ENCODE assay signal across 8 cellular contexts in the genomic region with DNA sequence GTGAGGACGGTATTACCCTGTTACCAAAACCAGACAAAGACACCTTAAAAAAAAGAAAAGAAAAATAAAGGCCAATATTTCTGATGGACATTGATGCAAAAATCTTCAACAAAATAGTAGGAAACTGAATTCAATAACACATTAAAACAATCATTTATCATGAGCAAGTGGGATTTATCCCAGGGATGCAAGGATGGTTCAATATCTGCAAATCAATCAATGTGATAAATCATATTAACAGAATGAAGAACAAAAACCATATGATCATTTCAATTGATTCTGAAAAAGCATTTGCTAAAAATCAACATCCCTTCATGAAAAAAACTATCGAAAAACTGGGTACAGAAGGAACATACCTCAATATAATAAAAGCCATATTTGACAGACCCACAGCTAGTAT.
"Had no signal": no experiment of that assay in that cellular context is flagged by ENCODE, and none has a peak within 500 bp of the region (broad histone marks: within the 10 kb centered on the region; RNA-seq: fewer than 3 reads in every experiment).

No MANE protein-coding gene starts in this region.

- H3K27ac Mint-ChIP-seq: GM23338, IgD-negative memory B cell had no signal

- H3K4me1 Mint-ChIP-seq: GM23338 had no signal

- DNase-seq: H7, Kasumi-1, KG1 had no signal

- H3K4me1 ChIP-seq: HAP-1 had no signal

- H3K4me3 Mint-ChIP-seq: GM23338 had no signal

- H3K4me2 ChIP-seq: GM23338 had no signal

- ATAC-seq: GM23338, HCT116, HepG2 had no signal

- H2AFZ ChIP-seq: GM23338 had no signal

- H3K36me3 ChIP-seq: HAP-1 had no signal

- H3K4me3 ChIP-seq: GM23338, HAP-1 had no signal

- H3K27me3 Mint-ChIP-seq: IgD-negative memory B cell had no signal
